Comparison of ENCODE assay signal across 1 cellular context in genomic region chr4:124753941-124754581, GRCh38.
TF ChIP-seq lines count a peak whose summit lies in the region.

No MANE protein-coding gene starts in this region.

TF ChIP-seq in HepG2, 621 proteins besides CTCF, POLR2A, EP300 and RAD21 (continued from another document):
- TF ChIP-seq FOXA1 (IDR thresholded peaks at IDR 0.05) (no peak), FOXA1 (CRISPR knock-in tag; IDR thresholded peaks at IDR 0.05) (0 out of 2 replicates have a peak, but pooled peaks have one; percentile 16), ZNF557 (CRISPR knock-in tag; IDR thresholded peaks at IDR 0.05) (no peak), CEBPB (IDR thresholded peaks at IDR 0.05; ENCODE audit: borderline replicate concordance, low read depth, low read length) (peak; percentile 35; the same call in 1 of the 2 replicates)
- TF ChIP-seq, protein P1, sequence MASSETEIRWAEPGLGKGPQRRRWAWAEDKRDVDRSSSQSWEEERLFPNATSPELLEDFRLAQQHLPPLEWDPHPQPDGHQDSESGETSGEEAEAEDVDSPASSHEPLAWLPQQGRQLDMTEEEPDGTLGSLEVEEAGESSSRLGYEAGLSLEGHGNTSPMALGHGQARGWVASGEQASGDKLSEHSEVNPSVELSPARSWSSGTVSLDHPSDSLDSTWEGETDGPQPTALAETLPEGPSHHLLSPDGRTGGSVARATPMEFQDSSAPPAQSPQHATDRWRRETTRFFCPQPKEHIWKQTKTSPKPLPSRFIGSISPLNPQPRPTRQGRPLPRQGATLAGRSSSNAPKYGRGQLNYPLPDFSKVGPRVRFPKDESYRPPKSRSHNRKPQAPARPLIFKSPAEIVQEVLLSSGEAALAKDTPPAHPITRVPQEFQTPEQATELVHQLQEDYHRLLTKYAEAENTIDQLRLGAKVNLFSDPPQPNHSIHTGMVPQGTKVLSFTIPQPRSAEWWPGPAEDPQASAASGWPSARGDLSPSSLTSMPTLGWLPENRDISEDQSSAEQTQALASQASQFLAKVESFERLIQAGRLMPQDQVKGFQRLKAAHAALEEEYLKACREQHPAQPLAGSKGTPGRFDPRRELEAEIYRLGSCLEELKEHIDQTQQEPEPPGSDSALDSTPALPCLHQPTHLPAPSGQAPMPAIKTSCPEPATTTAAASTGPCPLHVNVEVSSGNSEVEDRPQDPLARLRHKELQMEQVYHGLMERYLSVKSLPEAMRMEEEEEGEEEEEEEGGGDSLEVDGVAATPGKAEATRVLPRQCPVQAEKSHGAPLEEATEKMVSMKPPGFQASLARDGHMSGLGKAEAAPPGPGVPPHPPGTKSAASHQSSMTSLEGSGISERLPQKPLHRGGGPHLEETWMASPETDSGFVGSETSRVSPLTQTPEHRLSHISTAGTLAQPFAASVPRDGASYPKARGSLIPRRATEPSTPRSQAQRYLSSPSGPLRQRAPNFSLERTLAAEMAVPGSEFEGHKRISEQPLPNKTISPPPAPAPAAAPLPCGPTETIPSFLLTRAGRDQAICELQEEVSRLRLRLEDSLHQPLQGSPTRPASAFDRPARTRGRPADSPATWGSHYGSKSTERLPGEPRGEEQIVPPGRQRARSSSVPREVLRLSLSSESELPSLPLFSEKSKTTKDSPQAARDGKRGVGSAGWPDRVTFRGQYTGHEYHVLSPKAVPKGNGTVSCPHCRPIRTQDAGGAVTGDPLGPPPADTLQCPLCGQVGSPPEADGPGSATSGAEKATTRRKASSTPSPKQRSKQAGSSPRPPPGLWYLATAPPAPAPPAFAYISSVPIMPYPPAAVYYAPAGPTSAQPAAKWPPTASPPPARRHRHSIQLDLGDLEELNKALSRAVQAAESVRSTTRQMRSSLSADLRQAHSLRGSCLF (CRISPR knock-in tag; IDR thresholded peaks at IDR 0.05; ENCODE audit: borderline replicate concordance): no peak
- TF ChIP-seq, protein P2, sequence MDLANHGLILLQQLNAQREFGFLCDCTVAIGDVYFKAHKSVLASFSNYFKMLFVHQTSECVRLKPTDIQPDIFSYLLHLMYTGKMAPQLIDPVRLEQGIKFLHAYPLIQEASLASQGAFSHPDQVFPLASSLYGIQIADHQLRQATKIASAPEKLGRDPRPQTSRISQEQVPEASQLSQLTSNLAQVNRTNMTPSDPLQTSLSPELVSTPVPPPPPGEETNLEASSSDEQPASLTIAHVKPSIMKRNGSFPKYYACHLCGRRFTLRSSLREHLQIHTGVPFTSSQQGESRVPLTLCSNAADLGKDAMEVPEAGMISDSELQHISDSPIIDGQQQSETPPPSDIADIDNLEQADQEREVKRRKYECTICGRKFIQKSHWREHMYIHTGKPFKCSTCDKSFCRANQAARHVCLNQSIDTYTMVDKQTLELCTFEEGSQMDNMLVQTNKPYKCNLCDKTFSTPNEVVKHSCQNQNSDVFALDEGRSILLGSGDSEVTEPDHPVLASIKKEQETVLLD (CRISPR knock-in tag; IDR thresholded peaks at IDR 0.05; ENCODE audit: low read depth): no peak
